In the genomic region with DNA sequence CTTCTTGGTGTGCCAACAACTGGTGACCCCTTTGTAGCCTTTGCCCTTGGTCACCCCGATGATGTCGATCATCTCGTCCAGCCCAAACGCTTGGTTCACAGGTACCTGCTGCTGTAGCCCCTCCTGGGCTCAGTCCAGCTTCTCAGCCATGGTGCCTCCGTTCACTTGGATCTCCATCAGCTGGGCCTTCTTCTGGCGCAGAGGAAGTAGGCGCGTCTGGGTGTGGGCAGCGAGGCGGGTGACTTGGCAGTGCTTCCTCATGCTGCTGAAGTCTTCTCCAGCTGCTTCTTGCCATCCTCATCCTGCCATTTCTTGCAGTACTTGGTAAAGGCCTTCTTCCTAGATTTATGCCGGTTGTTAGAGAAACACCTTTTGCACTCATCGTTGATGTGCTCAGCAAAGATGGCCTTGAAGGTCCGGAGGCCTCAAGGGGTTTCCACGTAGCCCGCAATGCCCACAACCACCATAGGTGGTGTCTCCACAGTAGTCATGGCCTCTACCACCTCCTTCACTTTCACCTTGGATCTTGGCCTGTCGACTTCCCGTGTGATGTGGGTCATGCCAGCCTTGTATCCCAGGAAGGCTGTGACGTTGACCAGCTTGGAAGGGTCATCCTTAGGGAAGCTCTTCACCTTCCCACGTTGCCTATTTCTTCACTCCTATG, we compare ENCODE assay signal across 17 cellular contexts. TPM values are rescaled to one million over a fixed set of nuclear protein-coding genes. Genes with fewer than 3 reads are reported as not detected.
DNase-seq lines count a peak whose midpoint lies in the region; TF ChIP-seq lines count a peak whose summit lies in the region.
"Had no signal": no experiment of that assay in that cellular context is flagged by ENCODE, and none has a peak within 500 bp of the region (broad histone marks: within the 10 kb centered on the region; RNA-seq: fewer than 3 reads in every experiment).

No MANE protein-coding gene starts in this region.

- H3K27ac ChIP-seq in Peyer's patch (no peak overlapping the region), osteoblast (ENCODE audit: low read depth, low read length) (no peak overlapping the region)
- H3K27ac ChIP-seq: body of pancreas, foreskin keratinocyte had no signal

- H3K27me3 Mint-ChIP-seq in activated CD4-positive, alpha-beta T cell treated with anti-CD3 and anti-CD28 coated beads, Interleukin-2, amount 10 ng/mL, durations not matched to agents 24 days and 14 days = no peaks in the 10 kb centered on the region
- no peaks in the 10 kb centered on the region for H3K27me3 Mint-ChIP-seq in progenitor cell of endocrine pancreas

- H3K79me2 ChIP-seq in Loucy (ENCODE audit: insufficient read depth, low read length) (no peaks in the 10 kb centered on the region), osteoblast (ENCODE audit: insufficient read depth, low read length) (peaks cover 2% of the 10 kb centered on the region)

- peaks cover 27% of the 10 kb centered on the region for H3K36me3 Mint-ChIP-seq in activated CD4-positive, alpha-beta T cell treated with anti-CD3 and anti-CD28 coated beads, Interleukin-2, amount 10 ng/mL, durations not matched to agents 24 days and 14 days (ENCODE audit: low read depth)
- peaks cover 23% of the 10 kb centered on the region for H3K36me3 Mint-ChIP-seq in progenitor cell of endocrine pancreas (ENCODE audit: insufficient read depth)

- DNase-seq in activated CD4-positive, alpha-beta T cell treated with anti-CD3 and anti-CD28 coated beads, Interleukin-2, amount 10 ng/mL, durations not matched to agents 24 days and 14 days = peak; percentile 60
- no peak for DNase-seq in activated CD4-positive, alpha-beta T cell treated with anti-CD3 and anti-CD28 coated beads, Interleukin-2, amount 50 U/mL, for 48 hours
- DNase-seq in choroid plexus epithelial cell (ENCODE audit: low read depth) = no peak
- no peak for DNase-seq in progenitor cell of endocrine pancreas (ENCODE audit: low spot score, unreplicated experiment)
- no peak for DNase-seq in GOT3 (lab: John Stamatoyannopoulos, UW)
- DNase-seq in Peyer's patch = no peak
- no peak for DNase-seq in osteoblast (ENCODE audit: insufficient read length, low spot score, missing footprints)
- DNase-seq: activated gamma-delta T cell; body of pancreas; effector memory CD4-positive, alpha-beta T cell; foreskin keratinocyte; mesenchymal stem cell; NCI-H2107; SIG-M5; stimulated activated naive CD8-positive, alpha-beta T cell treated with anti-CD3 and anti-CD28 coated beads, Interleukin-15, Interleukin-2, amounts not matched to agents 100 U/mL and 50 U/mL, for 24 hours; T1000 had no signal

- H3K27ac Mint-ChIP-seq in activated CD4-positive, alpha-beta T cell treated with anti-CD3 and anti-CD28 coated beads, Interleukin-2, amount 10 ng/mL, durations not matched to agents 24 days and 14 days = no peak overlapping the region
- no peak overlapping the region for H3K27ac Mint-ChIP-seq in progenitor cell of endocrine pancreas

- no peak overlapping the region for H3K4me3 Mint-ChIP-seq in activated CD4-positive, alpha-beta T cell treated with anti-CD3 and anti-CD28 coated beads, Interleukin-2, amount 10 ng/mL, durations not matched to agents 24 days and 14 days
- no peak overlapping the region for H3K4me3 Mint-ChIP-seq in progenitor cell of endocrine pancreas (ENCODE audit: low read depth)

- intact Hi-C loops in activated CD4-positive, alpha-beta T cell treated with anti-CD3 and anti-CD28 coated beads, Interleukin-2, amount 10 ng/mL, durations not matched to agents 24 days and 14 days (cut with micrococcal nuclease) = no loop called here

- H3K4me1 Mint-ChIP-seq in activated CD4-positive, alpha-beta T cell treated with anti-CD3 and anti-CD28 coated beads, Interleukin-2, amount 10 ng/mL, durations not matched to agents 24 days and 14 days = peaks cover 10% of the 10 kb centered on the region
- peaks cover 1% of the 10 kb centered on the region for H3K4me1 Mint-ChIP-seq in progenitor cell of endocrine pancreas (ENCODE audit: low read depth)

- H3K9me3 Mint-ChIP-seq in activated CD4-positive, alpha-beta T cell treated with anti-CD3 and anti-CD28 coated beads, Interleukin-2, amount 10 ng/mL, durations not matched to agents 24 days and 14 days = no peaks in the 10 kb centered on the region
- no peaks in the 10 kb centered on the region for H3K9me3 Mint-ChIP-seq in progenitor cell of endocrine pancreas (ENCODE audit: low read depth)

- H3K4me2 ChIP-seq in Loucy (ENCODE audit: low read depth, low read length, poor library complexity, severe bottlenecking) = no peak overlapping the region
- no peak overlapping the region for H3K4me2 ChIP-seq in osteoblast (ENCODE audit: insufficient read depth, low read length)

- peak; percentile 44 for TF ChIP-seq CTCF in Loucy (conservative IDR thresholded peaks at IDR 0.05; ENCODE audit: low read length)
- peak; percentile 16 for TF ChIP-seq CTCF in choroid plexus epithelial cell (conservative IDR thresholded peaks at IDR 0.05; ENCODE audit: low read depth, low read length)
- TF ChIP-seq CTCF in progenitor cell of endocrine pancreas (IDR thresholded peaks at IDR 0.05; ENCODE audit: unreplicated experiment) = peak; percentile 18
- no peak for TF ChIP-seq CTCF in Peyer's patch (IDR thresholded peaks at IDR 0.05)
- TF ChIP-seq CTCF in osteoblast (IDR thresholded peaks at IDR 0.05; ENCODE audit: extremely low read depth, low read depth, low read length) = no peak

- H3K36me3 ChIP-seq in Loucy (ENCODE audit: insufficient read depth, low read length) (peaks cover 6% of the 10 kb centered on the region; the same call in 1 of the 2 replicates), Peyer's patch (peaks cover 0 to 33% (median 0%) of the 10 kb centered on the region in 3 donors), osteoblast (ENCODE audit: insufficient read depth, low read length) (peaks cover 17% of the 10 kb centered on the region)

- H2AFZ ChIP-seq in Loucy (ENCODE audit: low read length) (no peak overlapping the region), osteoblast (ENCODE audit: low read length) (no peak overlapping the region)

- TF ChIP-seq POLR2A in Peyer's patch (IDR thresholded peaks at IDR 0.05) = no peak

- H3K27me3 ChIP-seq in Loucy (ENCODE audit: insufficient read depth, low read length, poor library complexity, severe bottlenecking) = no peaks in the 10 kb centered on the region
- H3K27me3 ChIP-seq in Peyer's patch = no peaks in the 10 kb centered on the region
- H3K27me3 ChIP-seq in osteoblast (ENCODE audit: insufficient read depth, low read length) = no peaks in the 10 kb centered on the region
- H3K27me3 ChIP-seq: body of pancreas, foreskin keratinocyte had no signal

- H3K9me3 ChIP-seq in Loucy (ENCODE audit: insufficient read depth, low read depth, low read length) = no peaks in the 10 kb centered on the region
- H3K9me3 ChIP-seq in Peyer's patch = no peaks in the 10 kb centered on the region
- H3K9me3 ChIP-seq in osteoblast (ENCODE audit: low read depth, low read length) = no peaks in the 10 kb centered on the region
- H3K9me3 ChIP-seq: body of pancreas had no signal

- H3K4me1 ChIP-seq in Loucy (ENCODE audit: insufficient read depth, low read length, poor library complexity, severe bottlenecking) = no peaks in the 10 kb centered on the region
- H3K4me1 ChIP-seq in Peyer's patch = peaks cover 0 to under 1% (median 0%) of the 10 kb centered on the region in 4 donors
- no peaks in the 10 kb centered on the region for H3K4me1 ChIP-seq in osteoblast (ENCODE audit: insufficient read depth, low read length)
- H3K4me1 ChIP-seq: foreskin keratinocyte had no signal

- H3F3A ChIP-seq in Loucy (ENCODE audit: low read depth) = 0 out of 2 replicates have a peak, but pooled peaks cover under 1% of the 10 kb centered on the region

- H3K9ac ChIP-seq in Loucy (ENCODE audit: low read depth, low read length, poor library complexity, severe bottlenecking) = no peak overlapping the region

- H3K4me3 ChIP-seq in Loucy (ENCODE audit: low read length, poor library complexity, severe bottlenecking) (no peak overlapping the region), choroid plexus epithelial cell (ENCODE audit: low read depth, low read length) (no peak overlapping the region), Peyer's patch (no peak overlapping the region), osteoblast (ENCODE audit: insufficient read depth, low read length) (no peak overlapping the region)
- H3K4me3 ChIP-seq: body of pancreas had no signal

- no peaks in the 10 kb centered on the region for H3K9me2 ChIP-seq in Loucy (replicated peaks; ENCODE audit: low read depth, low read length)

- no peaks in the 10 kb centered on the region for H4K20me1 ChIP-seq in Loucy (ENCODE audit: insufficient read depth, low read length, poor library complexity, severe bottlenecking)
- no peaks in the 10 kb centered on the region for H4K20me1 ChIP-seq in osteoblast (ENCODE audit: insufficient read depth, low read length)

RNA-seq across cellular contexts. Expression of a gene that starts 13.0 kb away (rescaled TPM):
- total RNA-seq in activated CD4-positive, alpha-beta T cell treated with anti-CD3 and anti-CD28 coated beads, Interleukin-2, amount 10 ng/mL, durations not matched to agents 24 days and 14 days = 16.0 and 17.5 TPM in 2 replicates
- total RNA-seq in progenitor cell of endocrine pancreas = 47.7 and 57.4 TPM in 2 replicates
- 10 to 100 TPM; 40.4 to 97.6 (median 69.8) TPM for total RNA-seq in Peyer's patch
- total RNA-seq in osteoblast = 16.3 and 23.6 TPM in 2 replicates

RNA-seq across cellular contexts. Expression of a gene that starts 34.7 kb away (rescaled TPM):
- 17.2 and 19.8 TPM in 2 replicates for total RNA-seq in activated CD4-positive, alpha-beta T cell treated with anti-CD3 and anti-CD28 coated beads, Interleukin-2, amount 10 ng/mL, durations not matched to agents 24 days and 14 days
- not detected in 2 replicates for total RNA-seq in progenitor cell of endocrine pancreas
- total RNA-seq in Peyer's patch = 1 to 10 TPM in 3 of 4 donors, not detected in 1; 2.7 to 5.1 (median 3.2) TPM
- total RNA-seq in osteoblast = 17.4 and 22.7 TPM in 2 replicates

Comparison
In these comparisons a context has a peak if more than half of its experiments do, and no peak if none do; other contexts are left out.
1. CTCF ChIP-seq: peak in Loucy (single experiment), choroid plexus epithelial cell (single experiment) and progenitor cell of endocrine pancreas (single experiment); none in Peyer's patch (0 of 6) and osteoblast (single experiment).